8 cellular contexts compared by ENCODE assay signal in the genomic region with DNA sequence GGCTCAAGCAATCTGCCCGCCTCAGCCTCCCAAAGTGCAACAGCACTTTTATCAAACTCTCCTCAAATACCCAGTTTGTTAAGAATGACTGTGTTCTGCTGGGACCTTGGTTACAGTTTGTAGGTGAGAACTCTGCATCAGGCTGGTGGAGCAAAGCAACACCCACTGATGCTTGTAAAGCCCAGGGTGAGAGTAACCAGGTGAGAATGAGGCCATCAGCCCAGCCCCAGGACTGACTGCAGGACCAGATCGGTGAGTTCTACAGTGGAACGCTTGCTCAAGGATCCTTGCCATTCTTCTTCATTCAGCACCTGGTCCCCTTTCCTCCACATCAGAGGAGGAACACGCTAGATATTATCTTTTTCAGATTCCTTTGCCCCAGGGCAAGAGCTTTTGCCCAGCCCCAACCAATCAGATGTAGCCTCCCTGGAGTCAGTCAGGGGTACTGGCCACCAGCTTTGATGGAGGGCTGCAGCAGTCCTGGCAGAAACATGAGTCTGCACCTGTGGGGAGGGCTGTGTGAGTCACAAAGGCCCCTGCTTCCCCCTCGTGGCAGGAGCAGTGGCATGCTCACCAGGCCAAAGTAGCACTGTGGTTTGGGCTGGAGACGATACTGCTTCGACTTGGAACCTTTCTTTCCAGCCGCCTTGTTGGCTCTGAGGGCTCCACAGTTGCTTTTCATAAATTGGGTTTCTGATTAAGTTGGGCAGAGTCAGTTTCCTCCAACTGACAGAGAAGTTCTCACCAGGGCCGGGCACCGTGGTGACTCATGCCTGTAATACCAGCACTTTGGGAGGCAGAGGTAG. TPM values are rescaled to one million over a fixed set of nuclear protein-coding genes. Genes with fewer than 3 reads are reported as not detected.
DNase-seq lines count a peak whose midpoint lies in the region; TF ChIP-seq lines count a peak whose summit lies in the region.

No MANE protein-coding gene starts in this region.

- H3K4me3 ChIP-seq in Peyer's patch (no peak overlapping the region), fibroblast of villous mesenchyme (ENCODE audit: low read depth, low read length) (no peak overlapping the region), prostate gland (no peak overlapping the region)

- TF ChIP-seq CTCF in Peyer's patch (IDR thresholded peaks at IDR 0.05), result peak; percentile 30 to 71 (median 64)
- peak; percentile 64 for TF ChIP-seq CTCF in fibroblast of villous mesenchyme (IDR thresholded peaks at IDR 0.05; ENCODE audit: insufficient read depth, low read depth, low read length)
- peak in 3 of 4 experiments; percentile 45 to 77 (median 72) for TF ChIP-seq CTCF in prostate gland (IDR thresholded peaks at IDR 0.05)

- H3K4me1 ChIP-seq in Peyer's patch, result peaks cover 0 to 12% (median 7%) of the 10 kb centered on the region in 4 donors
- peaks cover 10% of the 10 kb centered on the region for H3K4me1 ChIP-seq in prostate gland (replicated peaks)

- no peaks in the 10 kb centered on the region for H3K9me3 ChIP-seq in Peyer's patch
- no peaks in the 10 kb centered on the region for H3K9me3 ChIP-seq in prostate gland

- TF ChIP-seq POLR2A in Peyer's patch (IDR thresholded peaks at IDR 0.05) (no peak), prostate gland (IDR thresholded peaks at IDR 0.05) (no peak)

- DNase-seq in DMS79 (lab: John Stamatoyannopoulos, UW), result peak; percentile 55
- DNase-seq in HEK293T (ENCODE audit: extremely low spot score), result peak; percentile 80
- DNase-seq in Peyer's patch, result peak; percentile 71 to 88 (median 78)
- peak; percentile 78 to 81 for DNase-seq in activated T-cell treated with anti-CD3 and anti-CD28 coated beads, Interleukin-2, amount 50 U/mL, for 48 hours
- DNase-seq in fibroblast of villous mesenchyme (ENCODE audit: low read depth), result peak; percentile 65
- peak; percentile 84 for DNase-seq in prostate gland (ENCODE audit: low spot score)
- no peak for DNase-seq in pons (ENCODE audit: low spot score)
- DNase-seq in DMS153 treated with DMSO at 0.1 percent for 48 hours (lab: John Stamatoyannopoulos, UW; ENCODE audit: unreplicated experiment), result no peak

- CTCF ChIA-PET in HEK293T (lab: Yijun Ruan, JAX), result interaction anchor here (0.5 to 1.5 kb wide), 7 partner anchors 10 to 117 kb away, joined by 3 to 10 read pairs (median 3); no protein-coding TSS in a partner anchor

- 36% methylated on average over 10 of the region's 10 CpGs for WGBS in prostate gland

- intact Hi-C loops in prostate gland (cut with DNase I), result loop anchor here (2.0 kb wide), 1 partner anchor 43 kb away; no protein-coding TSS in a partner anchor

- POLR2A ChIA-PET in HEK293T (lab: Yijun Ruan, JAX), result interaction anchor here (1.1 to 2.4 kb wide), 3 partner anchors 35 to 71 kb away, joined by 4 to 10 read pairs (median 5); a partner anchor contains a TSS

- H3K36me3 ChIP-seq in Peyer's patch (no peaks in the 10 kb centered on the region), prostate gland (no peaks in the 10 kb centered on the region)

- H3K27ac ChIP-seq in Peyer's patch (no peak overlapping the region), prostate gland (peak overlapping the region; percentile 52 to 65)

- H3K27me3 ChIP-seq in Peyer's patch (no peaks in the 10 kb centered on the region), prostate gland (replicated peaks; ENCODE audit: insufficient read depth) (no peaks in the 10 kb centered on the region)

TF ChIP-seq in HEK293T, 16 proteins besides CTCF, POLR2A, EP300 and RAD21:
- TF ChIP-seq ZNF384 (IDR thresholded peaks at IDR 0.05) (no peak), L3MBTL2 (conservative IDR thresholded peaks at IDR 0.05) (0 out of 2 replicates have a peak, but pooled peaks have one; percentile 22)

RNA-seq across cellular contexts. Expression of a gene that starts 3.5 kb away (rescaled TPM):
- total RNA-seq in Peyer's patch, result 100 to 1,000 TPM in 3 of 4 donors, 10 to 100 TPM in 1; 60.2 to 149 (median 110) TPM
- total RNA-seq in fibroblast of villous mesenchyme, result 113 and 121 TPM in 2 replicates
- 100 to 1,000 TPM; 152 to 231 TPM for total RNA-seq in prostate gland

RNA-seq across cellular contexts. Expression of a gene that starts 49.1 kb away (rescaled TPM):
- total RNA-seq in Peyer's patch (100 to 1,000 TPM in 1 of 4 donors, 10 to 100 TPM in 3; 14.0 to 131 (median 74.5) TPM), fibroblast of villous mesenchyme (18.1 and 22.5 TPM in 2 replicates), prostate gland (10 to 100 TPM in 1 of 2 donors, 1 to 10 TPM in 1; 9.9 to 89.0 TPM)

RNA-seq across cellular contexts. Expression of a gene that starts 56.1 kb away (rescaled TPM):
- total RNA-seq in Peyer's patch, result 1 to 10 TPM in 1 of 4 donors, not detected in 3; 1.7 TPM
- 6.0 and 11.9 TPM in 2 replicates for total RNA-seq in fibroblast of villous mesenchyme
- 1 to 10 TPM in 1 of 2 donors, under 1 TPM in 1; 0.85 to 1.6 TPM for total RNA-seq in prostate gland

Comparison
In these comparisons a context has a peak if more than half of its experiments do, and no peak if none do; other contexts are left out.
1. DNase-seq: peak in DMS79 (single experiment), HEK293T (single experiment), Peyer's patch (3 of 3), activated T-cell treated with anti-CD3 and anti-CD28 coated beads, Interleukin-2, amount 50 U/mL, for 48 hours (2 of 2), fibroblast of villous mesenchyme (single experiment) and prostate gland (single experiment); none in pons (single experiment) and DMS153 treated with DMSO at 0.1 percent for 48 hours (single experiment).
2. H3K27ac ChIP-seq: peak in prostate gland (2 of 2); none in Peyer's patch (0 of 4).
3. Peak in every context shown above with its lines, with median percentiles within 50 percentile points of each other: CTCF ChIP-seq.